ENCODE assay signal across 8 cellular contexts in the genomic region with DNA sequence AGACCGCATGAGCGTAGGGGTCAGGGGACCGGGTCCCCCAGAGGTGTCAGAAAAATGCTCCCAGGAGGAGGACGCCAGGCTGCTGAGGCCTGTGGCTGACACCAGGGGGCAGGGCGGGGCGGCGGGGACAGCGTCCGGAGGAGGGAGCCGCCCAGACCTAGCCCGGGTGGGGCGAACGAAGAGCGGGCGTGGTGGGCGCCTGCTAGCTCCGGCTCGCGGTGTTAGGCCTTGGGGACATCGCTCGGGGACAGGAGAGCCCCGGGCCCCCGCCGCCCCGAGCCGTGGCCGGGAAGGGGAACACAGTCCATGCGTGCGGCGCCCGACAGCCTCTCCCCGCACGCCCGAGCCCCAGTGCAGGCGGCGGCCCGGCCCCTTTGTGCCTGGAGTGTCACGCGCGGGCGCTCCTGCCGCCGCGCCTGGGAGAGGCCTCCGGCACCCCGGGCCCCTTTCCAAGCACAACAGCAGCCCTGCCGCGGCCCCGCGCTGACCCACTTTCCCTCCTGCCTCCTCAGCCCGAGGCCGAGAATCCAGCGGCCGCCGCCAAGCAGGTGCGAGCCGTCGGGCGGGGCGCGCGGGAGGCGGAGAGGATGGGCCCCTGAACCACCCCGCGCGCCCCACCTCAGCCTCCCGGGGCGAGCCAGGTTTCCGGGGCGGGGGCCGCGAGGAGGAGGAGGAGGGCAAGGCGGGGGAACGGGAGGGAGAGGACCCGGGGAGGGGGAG.
DNase-seq lines count a peak whose midpoint lies in the region; ATAC-seq and TF ChIP-seq lines count a peak whose summit lies in the region.

No MANE protein-coding gene starts in this region.

- H3K27me3 ChIP-seq in liver (ENCODE audit: control insufficient read depth in 4 of 4, insufficient read depth in 4 of 4, low read length in 3 of 4), result no peaks in the 10 kb centered on the region

- peak; percentile 64 for ATAC-seq in GM18520 (IDR thresholded peaks at IDR 0.05; ENCODE audit: unreplicated experiment)
- peak; percentile 72 for ATAC-seq in HG03064 (IDR thresholded peaks at IDR 0.05; ENCODE audit: low read depth, unreplicated experiment)

- peak; percentile 84 for TF ChIP-seq CTCF in coronary artery (IDR thresholded peaks at IDR 0.05)
- TF ChIP-seq CTCF in liver (IDR thresholded peaks at IDR 0.05; ENCODE audit: low read depth, low read length, missing input control), result peak; percentile 86

- H3K4me3 Mint-ChIP-seq in activated CD4-positive, alpha-beta T cell treated with anti-CD3 and anti-CD28 coated beads, Interleukin-2, amount 10 ng/mL, durations not matched to agents 7 days and 5 days, result peak overlapping the region; percentile 72

- H3K9me3 ChIP-seq in liver (ENCODE audit: control insufficient read depth in 4 of 4, low read length in 3 of 4), result no peaks in the 10 kb centered on the region

- peaks cover 2 to 23% (median 20%) of the 10 kb centered on the region in 4 donors for H3K4me1 ChIP-seq in liver (ENCODE audit: control insufficient read depth in 4 of 4, insufficient read depth in 4 of 4, low read length in 3 of 4)

- CTCF ChIA-PET in activated CD4-positive, alpha-beta T cell treated with anti-CD3 and anti-CD28 coated beads, Interleukin-2, amount 10 ng/mL, durations not matched to agents 7 days and 5 days (lab: Charles Lee), result interaction anchor here (0.7 to 2.1 kb wide), 20 partner anchors 9 to 547 kb away, joined by 3 to 9 read pairs (median 4); no protein-coding TSS in a partner anchor

- peaks cover 10% of the 10 kb centered on the region for H3K36me3 Mint-ChIP-seq in activated CD4-positive, alpha-beta T cell treated with anti-CD3 and anti-CD28 coated beads, Interleukin-2, amount 10 ng/mL, durations not matched to agents 7 days and 5 days (ENCODE audit: low read depth)

- peak overlapping the region; percentile 18 to 60 for H3K9ac ChIP-seq in liver (ENCODE audit: low read depth in 1 of 2, low read length in 2 of 2)

- POLR2A ChIA-PET in activated CD4-positive, alpha-beta T cell treated with anti-CD3 and anti-CD28 coated beads, Interleukin-2, amount 10 ng/mL, durations not matched to agents 7 days and 5 days (lab: Charles Lee), result interaction anchor here (1.3 kb wide), 1 partner anchor 111 kb away, joined by 6 read pairs; a partner anchor contains a TSS

- H3K9me3 Mint-ChIP-seq in activated CD4-positive, alpha-beta T cell treated with anti-CD3 and anti-CD28 coated beads, Interleukin-2, amount 10 ng/mL, durations not matched to agents 7 days and 5 days, result peaks cover 8% of the 10 kb centered on the region

- peak overlapping the region; percentile 79 for H3K4me3 ChIP-seq in coronary artery
- peak overlapping the region; percentile 56 to 64 (median 59) for H3K4me3 ChIP-seq in liver (ENCODE audit: low read depth in 1 of 3, low read length in 3 of 3)

- 1% methylated on average over 75 of the region's 75 CpGs for WGBS in liver

- peak overlapping the region; percentile 88 for H3K27ac Mint-ChIP-seq in activated CD4-positive, alpha-beta T cell treated with anti-CD3 and anti-CD28 coated beads, Interleukin-2, amount 10 ng/mL, durations not matched to agents 7 days and 5 days

- H3K36me3 ChIP-seq in liver (ENCODE audit: control insufficient read depth in 4 of 4, insufficient read depth in 3 of 4, low read depth in 1 of 4, low read length in 3 of 4), result no peaks in the 10 kb centered on the region

- in situ Hi-C loops in ACHN (cut with HindIII; ENCODE audit: low pct_ligation_motif_present, low pct_unique_long_range_greater_than_20kb, low sequenced_read_pairs), result loop anchor here (25.0 kb wide), 1 partner anchor 97 kb away; no protein-coding TSS in a partner anchor

- H3K4me1 Mint-ChIP-seq in activated CD4-positive, alpha-beta T cell treated with anti-CD3 and anti-CD28 coated beads, Interleukin-2, amount 10 ng/mL, durations not matched to agents 7 days and 5 days, result peaks cover 68% of the 10 kb centered on the region

- H3K27me3 Mint-ChIP-seq in activated CD4-positive, alpha-beta T cell treated with anti-CD3 and anti-CD28 coated beads, Interleukin-2, amount 10 ng/mL, durations not matched to agents 7 days and 5 days, result no peaks in the 10 kb centered on the region

- H3K27ac ChIP-seq in coronary artery, result peak overlapping the region; percentile 76 to 94
- H3K27ac ChIP-seq in liver (ENCODE audit: low read depth in 1 of 2, low read length in 2 of 2), result peak overlapping the region; percentile 90 to 91

- peak; percentile 73 to 88 for TF ChIP-seq RAD21 in liver (IDR thresholded peaks at IDR 0.05)

- DNase-seq in ACHN (peak; percentile 55), NCI-H226 (peak; percentile 54), coronary artery (ENCODE audit: low spot score) (peak; percentile 88)
- DNase-seq in activated CD4-positive, alpha-beta T cell treated with anti-CD3 and anti-CD28 coated beads, Interleukin-2, amount 10 ng/mL, durations not matched to agents 7 days and 5 days, result peak; percentile 84
- peak; percentile 71 to 86 for DNase-seq in stimulated activated CD4-positive, alpha-beta T cell treated with anti-CD3 and anti-CD28 coated beads, Interleukin-4, amount 100 ng/mL, for 4 hours

TF ChIP-seq in liver, 16 proteins besides CTCF, POLR2A, EP300 and RAD21:
- TF ChIP-seq JUND (IDR thresholded peaks at IDR 0.05) (no peak), SP1 (IDR thresholded peaks at IDR 0.05) (peak; percentile 3)
TF ChIP-seq in liver: peak in this region for 1.

Comparison
In these comparisons a context has a peak if more than half of its experiments do, and no peak if none do; other contexts are left out.
1. Peak in every context shown above with its lines: DNase-seq, ATAC-seq, H3K4me3 ChIP-seq and H3K27ac ChIP-seq.